ENCODE assay signal across 2 cellular contexts in the genomic region with DNA sequence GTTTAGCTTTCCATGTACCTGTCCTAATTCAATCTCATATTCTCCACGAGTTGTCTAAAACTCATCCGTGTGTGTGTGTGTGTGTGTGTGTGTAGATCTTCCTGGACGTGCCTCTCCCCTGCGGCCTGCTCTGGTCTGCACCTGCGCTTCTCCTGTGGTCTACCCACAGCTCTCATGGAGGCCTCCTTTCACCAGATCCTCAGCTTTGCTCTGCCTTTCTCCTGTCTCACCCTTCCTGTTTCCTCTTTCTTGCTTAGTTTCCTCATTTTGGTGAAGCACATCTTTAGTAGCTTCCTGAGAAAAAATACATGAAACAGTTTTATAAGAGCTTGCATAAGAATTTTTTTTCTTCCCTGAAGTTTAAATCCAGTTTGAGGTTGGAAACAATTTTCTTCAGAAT.
TF ChIP-seq lines count a peak whose summit lies in the region.

No MANE protein-coding gene starts in this region.

TF ChIP-seq in GM23338, 12 proteins besides CTCF, POLR2A, EP300 and RAD21 (continues in another document):
- TF ChIP-seq STAT1 (IDR thresholded peaks at IDR 0.05; ENCODE audit: unreplicated experiment) (no peak), POLR2AphosphoS5 (IDR thresholded peaks at IDR 0.05; ENCODE audit: low read depth) (no peak), ZNF114 (CRISPR knock-in tag; IDR thresholded peaks at IDR 0.05) (no peak), CREB1 (CRISPR knock-in tag; IDR thresholded peaks at IDR 0.05; ENCODE audit: low read depth) (no peak), EZH2 (IDR thresholded peaks at IDR 0.05; ENCODE audit: low read depth, unreplicated experiment) (no peak), NANOG (IDR thresholded peaks at IDR 0.05; ENCODE audit: borderline replicate concordance) (no peak), JUNB (IDR thresholded peaks at IDR 0.05; ENCODE audit: unreplicated experiment) (no peak)
- TF ChIP-seq, protein P1, sequence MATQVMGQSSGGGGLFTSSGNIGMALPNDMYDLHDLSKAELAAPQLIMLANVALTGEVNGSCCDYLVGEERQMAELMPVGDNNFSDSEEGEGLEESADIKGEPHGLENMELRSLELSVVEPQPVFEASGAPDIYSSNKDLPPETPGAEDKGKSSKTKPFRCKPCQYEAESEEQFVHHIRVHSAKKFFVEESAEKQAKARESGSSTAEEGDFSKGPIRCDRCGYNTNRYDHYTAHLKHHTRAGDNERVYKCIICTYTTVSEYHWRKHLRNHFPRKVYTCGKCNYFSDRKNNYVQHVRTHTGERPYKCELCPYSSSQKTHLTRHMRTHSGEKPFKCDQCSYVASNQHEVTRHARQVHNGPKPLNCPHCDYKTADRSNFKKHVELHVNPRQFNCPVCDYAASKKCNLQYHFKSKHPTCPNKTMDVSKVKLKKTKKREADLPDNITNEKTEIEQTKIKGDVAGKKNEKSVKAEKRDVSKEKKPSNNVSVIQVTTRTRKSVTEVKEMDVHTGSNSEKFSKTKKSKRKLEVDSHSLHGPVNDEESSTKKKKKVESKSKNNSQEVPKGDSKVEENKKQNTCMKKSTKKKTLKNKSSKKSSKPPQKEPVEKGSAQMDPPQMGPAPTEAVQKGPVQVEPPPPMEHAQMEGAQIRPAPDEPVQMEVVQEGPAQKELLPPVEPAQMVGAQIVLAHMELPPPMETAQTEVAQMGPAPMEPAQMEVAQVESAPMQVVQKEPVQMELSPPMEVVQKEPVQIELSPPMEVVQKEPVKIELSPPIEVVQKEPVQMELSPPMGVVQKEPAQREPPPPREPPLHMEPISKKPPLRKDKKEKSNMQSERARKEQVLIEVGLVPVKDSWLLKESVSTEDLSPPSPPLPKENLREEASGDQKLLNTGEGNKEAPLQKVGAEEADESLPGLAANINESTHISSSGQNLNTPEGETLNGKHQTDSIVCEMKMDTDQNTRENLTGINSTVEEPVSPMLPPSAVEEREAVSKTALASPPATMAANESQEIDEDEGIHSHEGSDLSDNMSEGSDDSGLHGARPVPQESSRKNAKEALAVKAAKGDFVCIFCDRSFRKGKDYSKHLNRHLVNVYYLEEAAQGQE (IDR thresholded peaks at IDR 0.05; ENCODE audit: unreplicated experiment), result no peak
- TF ChIP-seq, protein P2, sequence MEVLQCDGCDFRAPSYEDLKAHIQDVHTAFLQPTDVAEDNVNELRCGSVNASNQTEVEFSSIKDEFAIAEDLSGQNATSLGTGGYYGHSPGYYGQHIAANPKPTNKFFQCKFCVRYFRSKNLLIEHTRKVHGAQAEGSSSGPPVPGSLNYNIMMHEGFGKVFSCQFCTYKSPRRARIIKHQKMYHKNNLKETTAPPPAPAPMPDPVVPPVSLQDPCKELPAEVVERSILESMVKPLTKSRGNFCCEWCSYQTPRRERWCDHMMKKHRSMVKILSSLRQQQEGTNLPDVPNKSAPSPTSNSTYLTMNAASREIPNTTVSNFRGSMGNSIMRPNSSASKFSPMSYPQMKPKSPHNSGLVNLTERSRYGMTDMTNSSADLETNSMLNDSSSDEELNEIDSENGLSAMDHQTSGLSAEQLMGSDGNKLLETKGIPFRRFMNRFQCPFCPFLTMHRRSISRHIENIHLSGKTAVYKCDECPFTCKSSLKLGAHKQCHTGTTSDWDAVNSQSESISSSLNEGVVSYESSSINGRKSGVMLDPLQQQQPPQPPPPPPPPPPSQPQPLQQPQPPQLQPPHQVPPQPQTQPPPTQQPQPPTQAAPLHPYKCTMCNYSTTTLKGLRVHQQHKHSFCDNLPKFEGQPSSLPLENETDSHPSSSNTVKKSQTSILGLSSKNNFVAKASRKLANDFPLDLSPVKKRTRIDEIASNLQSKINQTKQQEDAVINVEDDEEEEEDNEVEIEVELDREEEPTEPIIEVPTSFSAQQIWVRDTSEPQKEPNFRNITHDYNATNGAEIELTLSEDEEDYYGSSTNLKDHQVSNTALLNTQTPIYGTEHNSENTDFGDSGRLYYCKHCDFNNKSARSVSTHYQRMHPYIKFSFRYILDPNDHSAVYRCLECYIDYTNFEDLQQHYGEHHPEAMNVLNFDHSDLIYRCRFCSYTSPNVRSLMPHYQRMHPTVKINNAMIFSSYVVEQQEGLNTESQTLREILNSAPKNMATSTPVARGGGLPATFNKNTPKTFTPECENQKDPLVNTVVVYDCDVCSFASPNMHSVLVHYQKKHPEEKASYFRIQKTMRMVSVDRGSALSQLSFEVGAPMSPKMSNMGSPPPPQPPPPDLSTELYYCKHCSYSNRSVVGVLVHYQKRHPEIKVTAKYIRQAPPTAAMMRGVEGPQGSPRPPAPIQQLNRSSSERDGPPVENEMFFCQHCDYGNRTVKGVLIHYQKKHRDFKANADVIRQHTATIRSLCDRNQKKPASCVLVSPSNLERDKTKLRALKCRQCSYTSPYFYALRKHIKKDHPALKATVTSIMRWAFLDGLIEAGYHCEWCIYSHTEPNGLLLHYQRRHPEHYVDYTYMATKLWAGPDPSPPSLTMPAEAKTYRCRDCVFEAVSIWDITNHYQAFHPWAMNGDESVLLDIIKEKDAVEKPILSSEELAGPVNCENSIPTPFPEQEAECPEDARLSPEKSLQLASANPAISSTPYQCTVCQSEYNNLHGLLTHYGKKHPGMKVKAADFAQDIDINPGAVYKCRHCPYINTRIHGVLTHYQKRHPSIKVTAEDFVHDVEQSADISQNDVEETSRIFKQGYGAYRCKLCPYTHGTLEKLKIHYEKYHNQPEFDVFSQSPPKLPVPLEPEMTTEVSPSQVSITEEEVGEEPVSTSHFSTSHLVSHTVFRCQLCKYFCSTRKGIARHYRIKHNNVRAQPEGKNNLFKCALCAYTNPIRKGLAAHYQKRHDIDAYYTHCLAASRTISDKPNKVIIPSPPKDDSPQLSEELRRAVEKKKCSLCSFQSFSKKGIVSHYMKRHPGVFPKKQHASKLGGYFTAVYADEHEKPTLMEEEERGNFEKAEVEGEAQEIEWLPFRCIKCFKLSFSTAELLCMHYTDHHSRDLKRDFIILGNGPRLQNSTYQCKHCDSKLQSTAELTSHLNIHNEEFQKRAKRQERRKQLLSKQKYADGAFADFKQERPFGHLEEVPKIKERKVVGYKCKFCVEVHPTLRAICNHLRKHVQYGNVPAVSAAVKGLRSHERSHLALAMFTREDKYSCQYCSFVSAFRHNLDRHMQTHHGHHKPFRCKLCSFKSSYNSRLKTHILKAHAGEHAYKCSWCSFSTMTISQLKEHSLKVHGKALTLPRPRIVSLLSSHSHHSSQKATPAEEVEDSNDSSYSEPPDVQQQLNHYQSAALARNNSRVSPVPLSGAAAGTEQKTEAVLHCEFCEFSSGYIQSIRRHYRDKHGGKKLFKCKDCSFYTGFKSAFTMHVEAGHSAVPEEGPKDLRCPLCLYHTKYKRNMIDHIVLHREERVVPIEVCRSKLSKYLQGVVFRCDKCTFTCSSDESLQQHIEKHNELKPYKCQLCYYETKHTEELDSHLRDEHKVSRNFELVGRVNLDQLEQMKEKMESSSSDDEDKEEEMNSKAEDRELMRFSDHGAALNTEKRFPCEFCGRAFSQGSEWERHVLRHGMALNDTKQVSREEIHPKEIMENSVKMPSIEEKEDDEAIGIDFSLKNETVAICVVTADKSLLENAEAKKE (CRISPR knock-in tag; IDR thresholded peaks at IDR 0.05), result no peak
- TF ChIP-seq, protein P3, sequence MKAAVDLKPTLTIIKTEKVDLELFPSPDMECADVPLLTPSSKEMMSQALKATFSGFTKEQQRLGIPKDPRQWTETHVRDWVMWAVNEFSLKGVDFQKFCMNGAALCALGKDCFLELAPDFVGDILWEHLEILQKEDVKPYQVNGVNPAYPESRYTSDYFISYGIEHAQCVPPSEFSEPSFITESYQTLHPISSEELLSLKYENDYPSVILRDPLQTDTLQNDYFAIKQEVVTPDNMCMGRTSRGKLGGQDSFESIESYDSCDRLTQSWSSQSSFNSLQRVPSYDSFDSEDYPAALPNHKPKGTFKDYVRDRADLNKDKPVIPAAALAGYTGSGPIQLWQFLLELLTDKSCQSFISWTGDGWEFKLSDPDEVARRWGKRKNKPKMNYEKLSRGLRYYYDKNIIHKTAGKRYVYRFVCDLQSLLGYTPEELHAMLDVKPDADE (IDR thresholded peaks at IDR 0.05), result no peak

TF ChIP-seq in GM12878, 131 proteins besides CTCF, POLR2A, EP300 and RAD21 (continues in another document):
- TF ChIP-seq SMAD5 (IDR thresholded peaks at IDR 0.05; ENCODE audit: low read depth) (no peak), TCF3 (IDR thresholded peaks at IDR 0.05; ENCODE audit: borderline replicate concordance, insufficient read depth, low read depth, low read length) (peak; percentile 92; the same call in 1 of the 2 replicates), POLR2AphosphoS5 (IDR thresholded peaks at IDR 0.05; ENCODE audit: low read length) (no peak), MTA2 (IDR thresholded peaks at IDR 0.05; ENCODE audit: low read depth) (peak; percentile 45; the same call in 1 of the 2 replicates), JUNB (IDR thresholded peaks at IDR 0.05) (no peak), SMARCA5 (IDR thresholded peaks at IDR 0.05) (0 out of 2 replicates have a peak, but pooled peaks have one; percentile 30), WRNIP1 (IDR thresholded peaks at IDR 0.05; ENCODE audit: borderline replicate concordance, low read depth, low read length) (no peak), YY1 (IDR thresholded peaks at IDR 0.05; ENCODE audit: low read depth, low read length) (peak; percentile 68; the same call in 1 of the 2 replicates), STAT3 (IDR thresholded peaks at IDR 0.05; ENCODE audit: low read depth, low read length) (no peak), IKZF1 (conservative IDR thresholded peaks at IDR 0.05) (peak; percentile 79), ATF7 (IDR thresholded peaks at IDR 0.05; ENCODE audit: low read depth) (peak; percentile 35; the same call in 1 of the 2 replicates), MYB (IDR thresholded peaks at IDR 0.05; ENCODE audit: borderline replicate concordance, low read depth, low read length) (no peak), ETV6 (conservative IDR thresholded peaks at IDR 0.05 in 1 of 2, IDR thresholded peaks at IDR 0.05 in 1 of 2; ENCODE audit: borderline replicate concordance in 1 of 2, low read depth in 1 of 2) (peak in 1 of 2 experiments; percentile 81; a peak in 2 of 4 replicates), MTA3 (IDR thresholded peaks at IDR 0.05; ENCODE audit: borderline replicate concordance, low read length) (no peak), RB1 (IDR thresholded peaks at IDR 0.05; ENCODE audit: borderline replicate concordance) (no peak), NR2F1 (conservative IDR thresholded peaks at IDR 0.05) (no peak), SPI1 (IDR thresholded peaks at IDR 0.05; ENCODE audit: borderline replicate concordance, insufficient read depth, low read depth, low read length) (peak; percentile 61; the same call in 1 of the 2 replicates), FOXK2 (IDR thresholded peaks at IDR 0.05) (no peak), MXI1 (IDR thresholded peaks at IDR 0.05; ENCODE audit: low read depth, low read length) (no peak), CBX5 (IDR thresholded peaks at IDR 0.05; ENCODE audit: low read depth) (peak; percentile 82; the same call in 1 of the 2 replicates), TBL1XR1 (IDR thresholded peaks at IDR 0.05; ENCODE audit: low read depth, low read length) (no peak), SREBF1 (IDR thresholded peaks at IDR 0.05; ENCODE audit: low read length) (no peak)
- TF ChIP-seq, protein P4, sequence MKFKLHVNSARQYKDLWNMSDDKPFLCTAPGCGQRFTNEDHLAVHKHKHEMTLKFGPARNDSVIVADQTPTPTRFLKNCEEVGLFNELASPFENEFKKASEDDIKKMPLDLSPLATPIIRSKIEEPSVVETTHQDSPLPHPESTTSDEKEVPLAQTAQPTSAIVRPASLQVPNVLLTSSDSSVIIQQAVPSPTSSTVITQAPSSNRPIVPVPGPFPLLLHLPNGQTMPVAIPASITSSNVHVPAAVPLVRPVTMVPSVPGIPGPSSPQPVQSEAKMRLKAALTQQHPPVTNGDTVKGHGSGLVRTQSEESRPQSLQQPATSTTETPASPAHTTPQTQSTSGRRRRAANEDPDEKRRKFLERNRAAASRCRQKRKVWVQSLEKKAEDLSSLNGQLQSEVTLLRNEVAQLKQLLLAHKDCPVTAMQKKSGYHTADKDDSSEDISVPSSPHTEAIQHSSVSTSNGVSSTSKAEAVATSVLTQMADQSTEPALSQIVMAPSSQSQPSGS (IDR thresholded peaks at IDR 0.05; ENCODE audit: low read length), result 0 out of 2 replicates have a peak, but pooled peaks have one; percentile 28
- TF ChIP-seq, protein P5, sequence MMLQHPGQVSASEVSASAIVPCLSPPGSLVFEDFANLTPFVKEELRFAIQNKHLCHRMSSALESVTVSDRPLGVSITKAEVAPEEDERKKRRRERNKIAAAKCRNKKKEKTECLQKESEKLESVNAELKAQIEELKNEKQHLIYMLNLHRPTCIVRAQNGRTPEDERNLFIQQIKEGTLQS (IDR thresholded peaks at IDR 0.05; ENCODE audit: borderline replicate concordance, extremely low read depth, low read depth, low read length), result no peak
- TF ChIP-seq, protein P6, sequence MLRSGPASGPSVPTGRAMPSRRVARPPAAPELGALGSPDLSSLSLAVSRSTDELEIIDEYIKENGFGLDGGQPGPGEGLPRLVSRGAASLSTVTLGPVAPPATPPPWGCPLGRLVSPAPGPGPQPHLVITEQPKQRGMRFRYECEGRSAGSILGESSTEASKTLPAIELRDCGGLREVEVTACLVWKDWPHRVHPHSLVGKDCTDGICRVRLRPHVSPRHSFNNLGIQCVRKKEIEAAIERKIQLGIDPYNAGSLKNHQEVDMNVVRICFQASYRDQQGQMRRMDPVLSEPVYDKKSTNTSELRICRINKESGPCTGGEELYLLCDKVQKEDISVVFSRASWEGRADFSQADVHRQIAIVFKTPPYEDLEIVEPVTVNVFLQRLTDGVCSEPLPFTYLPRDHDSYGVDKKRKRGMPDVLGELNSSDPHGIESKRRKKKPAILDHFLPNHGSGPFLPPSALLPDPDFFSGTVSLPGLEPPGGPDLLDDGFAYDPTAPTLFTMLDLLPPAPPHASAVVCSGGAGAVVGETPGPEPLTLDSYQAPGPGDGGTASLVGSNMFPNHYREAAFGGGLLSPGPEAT (IDR thresholded peaks at IDR 0.05; ENCODE audit: low read depth), result peak; percentile 62; the same call in 1 of the 2 replicates
- TF ChIP-seq, protein P7, sequence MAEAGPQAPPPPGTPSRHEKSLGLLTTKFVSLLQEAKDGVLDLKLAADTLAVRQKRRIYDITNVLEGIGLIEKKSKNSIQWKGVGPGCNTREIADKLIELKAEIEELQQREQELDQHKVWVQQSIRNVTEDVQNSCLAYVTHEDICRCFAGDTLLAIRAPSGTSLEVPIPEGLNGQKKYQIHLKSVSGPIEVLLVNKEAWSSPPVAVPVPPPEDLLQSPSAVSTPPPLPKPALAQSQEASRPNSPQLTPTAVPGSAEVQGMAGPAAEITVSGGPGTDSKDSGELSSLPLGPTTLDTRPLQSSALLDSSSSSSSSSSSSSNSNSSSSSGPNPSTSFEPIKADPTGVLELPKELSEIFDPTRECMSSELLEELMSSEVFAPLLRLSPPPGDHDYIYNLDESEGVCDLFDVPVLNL (IDR thresholded peaks at IDR 0.05; ENCODE audit: low read depth, low read length), result no peak
- TF ChIP-seq, protein P8, sequence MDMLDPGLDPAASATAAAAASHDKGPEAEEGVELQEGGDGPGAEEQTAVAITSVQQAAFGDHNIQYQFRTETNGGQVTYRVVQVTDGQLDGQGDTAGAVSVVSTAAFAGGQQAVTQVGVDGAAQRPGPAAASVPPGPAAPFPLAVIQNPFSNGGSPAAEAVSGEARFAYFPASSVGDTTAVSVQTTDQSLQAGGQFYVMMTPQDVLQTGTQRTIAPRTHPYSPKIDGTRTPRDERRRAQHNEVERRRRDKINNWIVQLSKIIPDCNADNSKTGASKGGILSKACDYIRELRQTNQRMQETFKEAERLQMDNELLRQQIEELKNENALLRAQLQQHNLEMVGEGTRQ (IDR thresholded peaks at IDR 0.05; ENCODE audit: borderline replicate concordance, low read depth, low read length), result no peak
